7 cellular contexts compared by ENCODE assay signal in genomic region chr6:16001158-16001557, GRCh38.
"Had no signal": no experiment of that assay in that cellular context is flagged by ENCODE, and none has a peak within 500 bp of the region (broad histone marks: within the 10 kb centered on the region; RNA-seq: fewer than 3 reads in every experiment).

No MANE protein-coding gene starts in this region.

- ATAC-seq: HepG2 had no signal

- H3K27ac ChIP-seq: HL-60, KMS-11 had no signal

- H3K9ac ChIP-seq: KMS-11 had no signal

- H3K4me2 ChIP-seq: KMS-11 had no signal

- DNase-seq: IMR-90, KBM-7, KG1 had no signal

- FAIRE-seq: HepG2, HTR-8/SVneo had no signal
